ENCODE assay signal across 13 cellular contexts in genomic region chr3:187989458-187990153, GRCh38.
DNase-seq lines count a peak whose midpoint lies in the region; ATAC-seq and TF ChIP-seq lines count a peak whose summit lies in the region.
"Had no signal": no experiment of that assay in that cellular context is flagged by ENCODE, and none has a peak within 500 bp of the region (broad histone marks: within the 10 kb centered on the region; RNA-seq: fewer than 3 reads in every experiment).

No MANE protein-coding gene starts in this region.

- CTCF ChIA-PET in PC-3 (lab: Charles Lee) = no interaction called here

- H3K27me3 ChIP-seq in PC-3 (ENCODE audit: low read length) = no peaks in the 10 kb centered on the region
- no peaks in the 10 kb centered on the region for H3K27me3 ChIP-seq in aorta (ENCODE audit: control insufficient read depth in 1 of 2, insufficient read depth in 2 of 2, low read length in 1 of 2)
- no peaks in the 10 kb centered on the region for H3K27me3 ChIP-seq in GM23248 (replicated peaks; ENCODE audit: insufficient read depth)
- H3K27me3 ChIP-seq: tibial artery had no signal

- ATAC-seq in PC-3 = no peak
- ATAC-seq in aorta (ENCODE audit: low FRiP score) = no peak
- ATAC-seq in stimulated activated naive CD8-positive, alpha-beta T cell treated with anti-CD3 and anti-CD28 coated beads, Interleukin-15, Interleukin-2, amounts not matched to agents 100 U/mL and 50 U/mL, for 24 hours = no peak
- ATAC-seq: activated CD4-positive, CD25-positive, alpha-beta regulatory T cell treated with anti-CD3 and anti-CD28 coated beads, Interleukin-2, amount 50 U/mL, for 24 hours had no signal

- H3K79me2 ChIP-seq in PC-3 (ENCODE audit: low read length) (no peaks in the 10 kb centered on the region), GM23248 (ENCODE audit: insufficient read depth) (no peaks in the 10 kb centered on the region)

- 79 to 83% methylated on average over 10 of the region's 10 CpGs for WGBS in aorta, 2 donors
- WGBS in GM23248 (ENCODE audit: low coverage in 1 of 2, low lambda C conversion rate in 2 of 2, missing lambda C conversion rate in 2 of 2), 2 experiments = 78 to 82% methylated on average over 10 of the region's 10 CpGs

- H3K4me2 ChIP-seq in PC-3 (ENCODE audit: low read length) (no peak overlapping the region), GM23248 (ENCODE audit: unreplicated experiment) (no peak overlapping the region)

- H3K4me1 ChIP-seq in ES-I3 (ENCODE audit: insufficient read depth, low read length) (peaks cover 6% of the 10 kb centered on the region), PC-3 (ENCODE audit: insufficient read depth, low read length) (peaks cover 21% of the 10 kb centered on the region), aorta (ENCODE audit: control insufficient read depth in 1 of 2, insufficient read depth in 2 of 2, low read length in 2 of 2) (no peaks in the 10 kb centered on the region), GM23248 (ENCODE audit: insufficient read depth) (peaks cover 28% of the 10 kb centered on the region)

- H3K4me3 ChIP-seq in PC-3 (ENCODE audit: low read length) = no peak overlapping the region
- H3K4me3 ChIP-seq in aorta (ENCODE audit: low read length in 2 of 2) = no peak overlapping the region
- H3K4me3 ChIP-seq in GM23248 = no peak overlapping the region
- H3K4me3 ChIP-seq: tibial artery had no signal

- H3K27ac ChIP-seq in PC-3 (ENCODE audit: low read length) (no peak overlapping the region), aorta (ENCODE audit: low read depth in 1 of 2, low read length in 2 of 2) (no peak overlapping the region), GM23248 (no peak overlapping the region)
- H3K27ac ChIP-seq: tibial artery had no signal

- intact Hi-C loops in PC-3 (cut with micrococcal nuclease) (no loop called here), aorta (cut with DNase I) (no loop called here)

- H3K9me3 ChIP-seq in ES-I3 (ENCODE audit: control insufficient read depth, insufficient read depth, low read length) (no peaks in the 10 kb centered on the region), PC-3 (ENCODE audit: low read length) (no peaks in the 10 kb centered on the region), aorta (ENCODE audit: control insufficient read depth, low read length) (no peaks in the 10 kb centered on the region), GM23248 (ENCODE audit: low read depth) (no peaks in the 10 kb centered on the region)
- H3K9me3 ChIP-seq: tibial artery had no signal

- H4K20me1 ChIP-seq in PC-3 (ENCODE audit: low read length) (no peaks in the 10 kb centered on the region), GM23248 (ENCODE audit: insufficient read depth) (no peaks in the 10 kb centered on the region)

- in situ Hi-C loops in GM23248 (cut with MboI) = no loop called here

- DNase-seq in NCI-H2081 (lab: John Stamatoyannopoulos, UW) (peak; percentile 93 to 98), astrocyte of the hippocampus (ENCODE audit: low read depth, low spot score) (peak; percentile 31), midbrain (lab: John Stamatoyannopoulos, UW) (peak; percentile 25), PC-3 (no peak), aorta (no peak), GM23248 (no peak)
- DNase-seq in stimulated activated naive CD8-positive, alpha-beta T cell treated with anti-CD3 and anti-CD28 coated beads, Interleukin-15, Interleukin-2, amounts not matched to agents 100 U/mL and 50 U/mL, for 24 hours = no peak
- DNase-seq: central memory CD4-positive, alpha-beta T cell; HFFc6; Right ventricle myocardium superior; tibial artery had no signal

- H3K36me3 ChIP-seq in ES-I3 (ENCODE audit: insufficient read depth, low read length) (no peaks in the 10 kb centered on the region), PC-3 (ENCODE audit: low read depth, low read length) (no peaks in the 10 kb centered on the region), aorta (ENCODE audit: control insufficient read depth in 1 of 2, insufficient read depth in 2 of 2, low read length in 1 of 2) (no peaks in the 10 kb centered on the region), GM23248 (ENCODE audit: low read depth) (no peaks in the 10 kb centered on the region)
- H3K36me3 ChIP-seq: tibial artery had no signal

- no peaks in the 10 kb centered on the region for H3K9me2 ChIP-seq in PC-3 (replicated peaks; ENCODE audit: low read length)
- H3K9me2 ChIP-seq in GM23248 (ENCODE audit: insufficient read depth) = no peaks in the 10 kb centered on the region

- H2AFZ ChIP-seq in PC-3 (ENCODE audit: low read length) (no peak overlapping the region), GM23248 (no peak overlapping the region)

- POLR2A ChIA-PET in PC-3 (lab: Charles Lee; ENCODE audit: unreplicated experiment) = interaction anchor here (0.6 kb wide), 1 partner anchor 125 kb away, joined by 3 read pairs; no protein-coding TSS in a partner anchor

- TF ChIP-seq CTCF in PC-3 (conservative IDR thresholded peaks at IDR 0.05; ENCODE audit: low read depth, low read length) = no peak

- peak overlapping the region; percentile 40 for H3K9ac ChIP-seq in ES-I3 (ENCODE audit: low read depth, low read length)
- no peak overlapping the region for H3K9ac ChIP-seq in PC-3 (ENCODE audit: low read length)
- H3K9ac ChIP-seq in GM23248 = no peak overlapping the region

- H3F3A ChIP-seq in PC-3 (ENCODE audit: low read length, unreplicated experiment) (no peaks in the 10 kb centered on the region), GM23248 (ENCODE audit: insufficient read depth) (peaks cover 29% of the 10 kb centered on the region)

- BruUV-seq in PC-3 (replicated peaks; lab: Mats Ljungman, UMichigan) = no TSS peak

Comparison
In these comparisons a context has a peak if more than half of its experiments do, and no peak if none do; other contexts are left out.
1. DNase-seq: peak in NCI-H2081 (2 of 2), astrocyte of the hippocampus (single experiment) and midbrain (single experiment); none in PC-3 (single experiment), aorta (0 of 2), GM23248 (single experiment) and stimulated activated naive CD8-positive, alpha-beta T cell treated with anti-CD3 and anti-CD28 coated beads, Interleukin-15, Interleukin-2, amounts not matched to agents 100 U/mL and 50 U/mL, for 24 hours (single experiment).